ENCODE assay signal across 8 cellular contexts in genomic region chr17:49494399-49494798, GRCh38. TPM values are rescaled to one million over a fixed set of nuclear protein-coding genes. Genes with fewer than 3 reads are reported as not detected.
DNase-seq lines count a peak whose midpoint lies in the region; ATAC-seq, FAIRE-seq and TF ChIP-seq lines count a peak whose summit lies in the region.
"Had no signal": no experiment of that assay in that cellular context is flagged by ENCODE, and none has a peak within 500 bp of the region (broad histone marks: within the 10 kb centered on the region; RNA-seq: fewer than 3 reads in every experiment).

No MANE protein-coding gene starts in this region.

- RAD21 ChIA-PET in HCT116 (lab: Charles Lee; ENCODE audit: low non-redundant PET in 1 of 2, low total read pairs in 2 of 2, uncharacterized antibody in 2 of 2, unreplicated experiment in 2 of 2), result no interaction called here

- no peaks in the 10 kb centered on the region for H3K9me2 ChIP-seq in HCT116 (ENCODE audit: insufficient read depth)

- no peak overlapping the region for H3K4me3 ChIP-seq in CD4-positive, alpha-beta memory T cell (ENCODE audit: low read length in 2 of 2)
- no peak overlapping the region for H3K4me3 ChIP-seq in HCT116 (replicated peaks in 1 of 2; ENCODE audit: low read depth in 1 of 2, low read length in 2 of 2)
- H3K4me3 ChIP-seq in K562, result no peak overlapping the region

- peak overlapping the region; percentile 10 to 84 (median 76) for H3K4me3 Mint-ChIP-seq in CD4-positive, alpha-beta memory T cell
- peak overlapping the region; percentile 70 to 77 (median 74) for H3K4me3 Mint-ChIP-seq in nephron

- H2AFZ ChIP-seq in HCT116 (ENCODE audit: low read depth, low read length, poor library complexity, severe bottlenecking), result peak overlapping the region; percentile 70
- H2AFZ ChIP-seq in K562 (ENCODE audit: low read depth, low read length), result no peak overlapping the region

- TF ChIP-seq CTCF in HCT116 (IDR thresholded peaks at IDR 0.05 in 2 of 3, conservative IDR thresholded peaks at IDR 0.05 in 1 of 3; ENCODE audit: borderline replicate concordance in 1 of 3, insufficient read depth in 1 of 3, low read depth in 2 of 3, low read length in 2 of 3) (no peak), K562 (IDR thresholded peaks at IDR 0.05 in 2 of 3, conservative IDR thresholded peaks at IDR 0.05 in 1 of 3; ENCODE audit: insufficient read depth in 2 of 3, low read depth in 1 of 3, low read length in 3 of 3) (no peak), nephron (IDR thresholded peaks at IDR 0.05; ENCODE audit: unreplicated experiment in 3 of 3) (no peak)

- no peaks in the 10 kb centered on the region for H3K9me1 ChIP-seq in K562 (ENCODE audit: control insufficient read depth, insufficient read depth, low read length)

- intact Hi-C loops in CD4-positive, alpha-beta memory T cell (cut with micrococcal nuclease), result no loop called here
- intact Hi-C loops in HCT116 (cut with micrococcal nuclease) (loop anchor here (2.0 kb wide), 1 partner anchor 54 kb away; no protein-coding TSS in a partner anchor), K562 (cut with micrococcal nuclease) (no loop called here)

- H4K20me1 ChIP-seq in HCT116 (ENCODE audit: insufficient read depth) (no peaks in the 10 kb centered on the region), K562 (replicated peaks; ENCODE audit: control insufficient read depth, insufficient read depth, low read length) (peaks cover 10% of the 10 kb centered on the region)

- TF ChIP-seq POLR2A in HCT116 (IDR thresholded peaks at IDR 0.05; ENCODE audit: borderline replicate concordance, extremely low read depth, insufficient read depth, insufficient read length) (no peak), K562 (conservative IDR thresholded peaks at IDR 0.05) (no peak)

- H3K27ac ChIP-seq in CD4-positive, alpha-beta memory T cell (ENCODE audit: low read depth, low read length), result no peak overlapping the region
- H3K27ac ChIP-seq in HCT116 (ENCODE audit: low read depth, low read length), result no peak overlapping the region
- no peak overlapping the region for H3K27ac ChIP-seq in K562 (ENCODE audit: extremely low read depth, low read depth, low read length)

- CTCF ChIA-PET in CD4-positive, alpha-beta memory T cell (lab: Charles Lee; ENCODE audit: partially characterized antibody), result no interaction called here
- CTCF ChIA-PET in HCT116 (lab: Charles Lee) (interaction anchor here (4.2 kb wide), 1 partner anchor 15 kb away, joined by 28 read pairs; no protein-coding TSS in a partner anchor), K562 (lab: Yijun Ruan, JAX; ENCODE audit: low intra/inter-chr PET ratio) (interaction anchor here (0.6 kb wide), 1 partner anchor 52 kb away, joined by 3 read pairs; no protein-coding TSS in a partner anchor)

- H3K4me1 ChIP-seq in CD4-positive, alpha-beta memory T cell (ENCODE audit: insufficient read depth, low read length), result peaks cover 34% of the 10 kb centered on the region
- H3K4me1 ChIP-seq in HCT116 (ENCODE audit: control insufficient read depth in 1 of 2, insufficient read depth in 2 of 2, low read length in 2 of 2) (peaks cover 5 to 21% of the 10 kb centered on the region in 2 experiments; a peak in 3 of 4 replicates), K562 (replicated peaks in 1 of 2; ENCODE audit: control insufficient read depth in 2 of 2, insufficient read depth in 2 of 2, low read length in 2 of 2) (peaks cover 0 to 31% of the 10 kb centered on the region in 2 experiments; a peak in 2 of 5 replicates)

- no peaks in the 10 kb centered on the region for H3K36me3 ChIP-seq in CD4-positive, alpha-beta memory T cell (ENCODE audit: insufficient read depth, low read length)
- H3K36me3 ChIP-seq in HCT116 (ENCODE audit: control insufficient read depth in 1 of 2, insufficient read depth in 2 of 2, low read length in 2 of 2), result no peaks in the 10 kb centered on the region
- H3K36me3 ChIP-seq in K562 (ENCODE audit: control insufficient read depth, insufficient read depth, low read length), result no peaks in the 10 kb centered on the region

- no peaks in the 10 kb centered on the region for H3K9me3 ChIP-seq in CD4-positive, alpha-beta memory T cell (ENCODE audit: control insufficient read depth in 1 of 2, low read length in 2 of 2)
- H3K9me3 ChIP-seq in HCT116 (ENCODE audit: control insufficient read depth in 1 of 2, insufficient read depth in 1 of 2, low read depth in 1 of 2, low read length in 2 of 2), result no peaks in the 10 kb centered on the region
- H3K9me3 ChIP-seq in K562 (replicated peaks; ENCODE audit: control insufficient read depth, insufficient read depth, low read depth, low read length), result no peaks in the 10 kb centered on the region; the same call in 1 of the 2 replicates

- no peak for TF ChIP-seq RAD21 in HCT116 (IDR thresholded peaks at IDR 0.05; ENCODE audit: low read depth)
- TF ChIP-seq RAD21 in K562 (CRISPR knock-in tag; conservative IDR thresholded peaks at IDR 0.05 in 1 of 2, IDR thresholded peaks at IDR 0.05 in 1 of 2), result no peak

- peaks cover 19 to 21% of the 10 kb centered on the region in 2 donors for H3K27me3 Mint-ChIP-seq in CD4-positive, alpha-beta memory T cell
- peaks cover 73% of the 10 kb centered on the region for H3K27me3 Mint-ChIP-seq in nephron (ENCODE audit: low read depth)

- DNase-seq in CD4-positive, alpha-beta memory T cell, result no peak
- DNase-seq in HCT116 (ENCODE audit: low read depth, low spot score) (no peak), K562 (ENCODE audit: extremely low read depth in 1 of 4, low spot score in 3 of 4) (no peak), medulla oblongata (ENCODE audit: extremely low spot score) (no peak)
- DNase-seq: DMS153 had no signal

- POLR2A ChIA-PET in CD4-positive, alpha-beta memory T cell (lab: Charles Lee; ENCODE audit: partially characterized antibody), result no interaction called here
- POLR2A ChIA-PET in HCT116 (lab: Charles Lee), result interaction anchor here (1.2 kb wide), 1 partner anchor 21 kb away, joined by 4 read pairs; no protein-coding TSS in a partner anchor
- POLR2A ChIA-PET in K562 (lab: Yijun Ruan, JAX), result no interaction called here

- no peak for ATAC-seq in HCT116
- ATAC-seq in K562, result no peak
- no peak for ATAC-seq in activated CD4-positive, CD25-positive, alpha-beta regulatory T cell treated with anti-CD3 and anti-CD28 coated beads, Interleukin-2, amount 50 U/mL, for 24 hours
- no peak for ATAC-seq in HG02759 (IDR thresholded peaks at IDR 0.05; ENCODE audit: unreplicated experiment)

- peak overlapping the region in 1 of 7 donors; percentile 51 for H3K27ac Mint-ChIP-seq in CD4-positive, alpha-beta memory T cell
- no peak overlapping the region for H3K27ac Mint-ChIP-seq in nephron

- H3K4me1 Mint-ChIP-seq in CD4-positive, alpha-beta memory T cell, result peaks cover 11 to 41% (median 16%) of the 10 kb centered on the region in 4 donors
- H3K4me1 Mint-ChIP-seq in nephron, result peaks cover 35% of the 10 kb centered on the region

- peaks cover 0 to 4% (median 0%) of the 10 kb centered on the region in 8 donors for H3K9me3 Mint-ChIP-seq in CD4-positive, alpha-beta memory T cell
- H3K9me3 Mint-ChIP-seq in nephron, result no peaks in the 10 kb centered on the region

- no peak for TF ChIP-seq EP300 in K562 (IDR thresholded peaks at IDR 0.05; ENCODE audit: low read length)

- H3K9ac ChIP-seq in HCT116 (ENCODE audit: low read length) (no peak overlapping the region), K562 (ENCODE audit: insufficient read depth in 1 of 2, low read depth in 2 of 2, low read length in 2 of 2) (no peak overlapping the region)

- 28% methylated on average over 14 of the region's 14 CpGs for WGBS in K562 (ENCODE audit: insufficient coverage, low coverage, missing lambda C conversion rate)

- H3K79me2 ChIP-seq in HCT116 (ENCODE audit: insufficient read depth, low read length) (no peaks in the 10 kb centered on the region), K562 (ENCODE audit: control insufficient read depth, insufficient read depth, low read length) (no peaks in the 10 kb centered on the region)

- H3K27me3 ChIP-seq in CD4-positive, alpha-beta memory T cell (ENCODE audit: insufficient read depth, low read length), result peaks cover 16% of the 10 kb centered on the region
- H3K27me3 ChIP-seq in HCT116 (ENCODE audit: insufficient read depth, low read length) (no peaks in the 10 kb centered on the region), K562 (ENCODE audit: control insufficient read depth in 2 of 2, insufficient read depth in 2 of 2, low read length in 2 of 2) (peaks cover 36 to 68% of the 10 kb centered on the region in 2 experiments)

- peak overlapping the region; percentile 94 for H3K4me2 ChIP-seq in HCT116 (ENCODE audit: low read length)
- H3K4me2 ChIP-seq in K562 (ENCODE audit: insufficient read depth, low read length), result no peak overlapping the region

- in situ Hi-C loops in K562 (cut with MboI), result no loop called here

- peak; percentile 37 for FAIRE-seq in K562 (lab: Jason Lieb, UNC)

- H3K36me3 Mint-ChIP-seq in CD4-positive, alpha-beta memory T cell, result no peaks in the 10 kb centered on the region
- H3K36me3 Mint-ChIP-seq in nephron (ENCODE audit: low read depth), result no peaks in the 10 kb centered on the region

- BruUV-seq in HCT116 (replicated peaks; lab: Mats Ljungman, UMichigan) (no TSS peak), K562 (replicated peaks; lab: Mats Ljungman, UMichigan) (no TSS peak)

TF ChIP-seq in HCT116, 20 proteins besides CTCF, POLR2A, EP300 and RAD21 (continues in another document):
- no peak for TF ChIP-seq ELF1 (IDR thresholded peaks at IDR 0.05; ENCODE audit: borderline replicate concordance, low read depth)

RNA-seq across cellular contexts. Expression of gene NGFR, which starts 0.7 kb away (rescaled TPM):
- under 1 TPM in 1 of 2 experiments, not detected in 1; 0.47 TPM for total RNA-seq in CD4-positive, alpha-beta memory T cell
- not detected for polyA plus RNA-seq in CD4-positive, alpha-beta memory T cell
- total RNA-seq in HCT116 (2021; ENCODE audit: unreplicated experiment) (6.1 TPM), K562 (2014; rRNA removed) (0.08 and 0.23 TPM in 2 replicates), K562 (2014; rRNA removed; fragmentation: Illumina TruSeq; extraction: Trizol) (not detected in 2 replicates), K562 (2015; rRNA removed; fragmentation: Illumina TruSeq; extraction: Trizol) (not detected in 2 replicates), K562 (2021) (0.09 and 0.11 TPM in 2 replicates)
- 6.0 and 8.4 TPM in 2 replicates for polyA plus RNA-seq in HCT116 (2012)
- 0.53 TPM in 1 of 2 replicates, not detected in the other for total RNA-seq in K562 (2011; cell fraction: chromatin; rRNA removed; ENCODE audit: low replicate concordance)
- 0.53 and 0.67 TPM in 2 replicates for total RNA-seq in K562 (2011; cell fraction: nucleolus; rRNA removed)
- total RNA-seq in K562 (2011; cell fraction: nucleoplasm; rRNA removed), result 0.29 and 0.46 TPM in 2 replicates
- polyA plus RNA-seq in K562 (2011; rRNA removed) (0.13 and 0.14 TPM in 2 replicates), K562 (2014; fragmentation: Illumina TruSeq; extraction: Trizol) (0.04 and 0.07 TPM in 2 replicates), K562 (2014; fragmentation: Nextera tagmentation; extraction: Ambion mirVana) (not detected), K562 (2014; rRNA removed) (0.11 and 0.20 TPM in 2 replicates)
- polyA plus RNA-seq in K562 (2011; cell fraction: cytosol; rRNA removed), result 0.16 and 0.18 TPM in 2 replicates
- polyA plus RNA-seq in K562 (2011; cell fraction: nucleus; rRNA removed), result 0.06 and 0.11 TPM in 2 replicates
- 0.03 and 0.22 TPM in 2 replicates for polyA plus RNA-seq in K562 (2012)
- not detected in 2 replicates for polyA minus RNA-seq in K562 (2011; rRNA and poly(A)+ RNA removed)
- 0.73 TPM in 1 of 2 replicates, not detected in the other for polyA minus RNA-seq in K562 (2011; cell fraction: cytosol; rRNA and poly(A)+ RNA removed)
- 0.13 TPM in 1 of 2 replicates, not detected in the other for polyA minus RNA-seq in K562 (2011; cell fraction: nucleus; rRNA and poly(A)+ RNA removed)
